ENCODE assay signal across 14 cellular contexts in the genomic region with DNA sequence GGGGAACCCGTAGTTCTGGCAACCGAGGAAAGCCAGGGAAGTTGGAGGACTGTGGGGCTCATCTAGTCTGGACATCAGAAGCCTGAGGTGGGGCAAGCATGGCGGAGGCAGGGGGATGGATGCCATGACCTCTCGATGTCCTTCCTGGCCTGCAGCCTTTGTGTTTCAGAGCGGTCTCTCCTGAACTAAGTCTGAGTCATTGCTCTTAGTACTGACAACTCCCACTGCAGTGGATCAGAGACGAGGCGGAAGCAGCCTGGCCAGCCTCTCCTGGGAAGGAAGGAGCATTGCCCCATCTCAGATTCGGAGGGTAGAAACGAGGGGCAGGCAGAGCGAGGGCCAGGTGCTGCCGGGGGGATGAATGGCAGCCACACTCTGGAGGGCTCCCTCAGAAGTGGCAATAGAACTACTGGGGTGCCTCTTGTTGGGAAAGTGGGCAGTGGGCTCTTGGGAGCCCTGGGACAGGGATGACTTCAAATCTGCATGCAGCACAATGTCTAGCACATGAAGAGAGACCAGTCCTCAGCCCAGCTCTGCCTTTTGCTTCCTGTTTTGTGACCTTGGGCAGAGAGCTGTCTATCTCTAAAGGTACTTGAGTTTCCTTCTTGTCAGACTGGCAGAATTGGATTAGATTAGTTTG. TPM values are rescaled to one million over a fixed set of nuclear protein-coding genes. Genes with fewer than 3 reads are reported as not detected.
DNase-seq lines count a peak whose midpoint lies in the region; ATAC-seq and TF ChIP-seq lines count a peak whose summit lies in the region.
"Had no signal": no experiment of that assay in that cellular context is flagged by ENCODE, and none has a peak within 500 bp of the region (broad histone marks: within the 10 kb centered on the region; RNA-seq: fewer than 3 reads in every experiment).

No MANE protein-coding gene starts in this region.

- POLR2A ChIA-PET in PC-3 (lab: Charles Lee; ENCODE audit: unreplicated experiment): no interaction called here
- POLR2A ChIA-PET in activated CD4-positive, alpha-beta memory T cell treated with anti-CD3 and anti-CD28 coated beads, Interleukin-2, amount 10 ng/mL, durations not matched to agents 7 days and 5 days (lab: Charles Lee): interaction anchor here (1.9 kb wide), 1 partner anchor 29 kb away, joined by 7 read pairs; a partner anchor contains a TSS

- no peaks in the 10 kb centered on the region for H3F3A ChIP-seq in PC-3 (ENCODE audit: low read length, unreplicated experiment)

- H3K4me3 ChIP-seq in PC-3 (ENCODE audit: low read length) (no peak overlapping the region), skeletal muscle satellite cell (ENCODE audit: low read length) (no peak overlapping the region)
- H3K4me3 ChIP-seq: thyroid gland had no signal

- intact Hi-C loops in PC-3 (cut with micrococcal nuclease): no loop called here

- DNase-seq in SIG-M5 treated with dmso at 0.1 percent for 504 hours (lab: John Stamatoyannopoulos, UW; ENCODE audit: unreplicated experiment) (peak; percentile 81), SIG-M5 (lab: John Stamatoyannopoulos, UW) (no peak), PC-3 (peak; percentile 42), ecto neural progenitor cell (ENCODE audit: low spot score) (peak; percentile 50)
- DNase-seq in activated CD4-positive, alpha-beta memory T cell treated with anti-CD3 and anti-CD28 coated beads, Interleukin-2, amount 10 ng/mL, durations not matched to agents 7 days and 5 days: no peak
- DNase-seq: DMS 273 treated with DMSO at 0.1 percent for 48 hours, Karpas-422, NCI-H2171, thyroid gland had no signal

- no peak for TF ChIP-seq CTCF in PC-3 (conservative IDR thresholded peaks at IDR 0.05; ENCODE audit: low read depth, low read length)

- no peaks in the 10 kb centered on the region for H3K9me3 Mint-ChIP-seq in activated CD4-positive, alpha-beta memory T cell treated with anti-CD3 and anti-CD28 coated beads, Interleukin-2, amount 10 ng/mL, durations not matched to agents 7 days and 5 days

- H3K4me2 ChIP-seq in PC-3 (ENCODE audit: low read length): no peak overlapping the region
- peak overlapping the region; percentile 27 for H3K4me2 ChIP-seq in skeletal muscle satellite cell (ENCODE audit: low read length)

- H4K20me1 ChIP-seq in PC-3 (ENCODE audit: low read length): no peaks in the 10 kb centered on the region

- CTCF ChIA-PET in PC-3 (lab: Charles Lee): interaction anchor here (0.7 kb wide), 1 partner anchor 471 kb away, joined by 5 read pairs; a partner anchor contains a TSS
- CTCF ChIA-PET in activated CD4-positive, alpha-beta memory T cell treated with anti-CD3 and anti-CD28 coated beads, Interleukin-2, amount 10 ng/mL, durations not matched to agents 7 days and 5 days (lab: Charles Lee): interaction anchor here (1.9 to 20.4 kb wide), 2 partner anchors 9 to 23 kb away, joined by 7 to 208 read pairs; no protein-coding TSS in a partner anchor

- H3K4me1 ChIP-seq in PC-3 (ENCODE audit: insufficient read depth, low read length): no peaks in the 10 kb centered on the region
- H3K4me1 ChIP-seq in skeletal muscle satellite cell (ENCODE audit: control insufficient read depth, insufficient read depth, low read length): peaks cover 41% of the 10 kb centered on the region

- H3K9ac ChIP-seq in PC-3 (ENCODE audit: low read length) (no peak overlapping the region), skeletal muscle satellite cell (ENCODE audit: low read depth, low read length) (no peak overlapping the region)

- ATAC-seq in PC-3 (peak; percentile 82), HG03378 (IDR thresholded peaks at IDR 0.05; ENCODE audit: unreplicated experiment) (no peak), GM21576 (IDR thresholded peaks at IDR 0.05; ENCODE audit: unreplicated experiment) (no peak)
- ATAC-seq: activated CD4-positive, CD25-positive, alpha-beta regulatory T cell treated with anti-CD3 and anti-CD28 coated beads, Interleukin-2, amount 50 U/mL, for 24 hours had no signal

- no peak overlapping the region for H3K4me3 Mint-ChIP-seq in activated CD4-positive, alpha-beta memory T cell treated with anti-CD3 and anti-CD28 coated beads, Interleukin-2, amount 10 ng/mL, durations not matched to agents 7 days and 5 days

- no peak overlapping the region for H2AFZ ChIP-seq in PC-3 (ENCODE audit: low read length)

- no TSS peak for BruUV-seq in PC-3 (replicated peaks; lab: Mats Ljungman, UMichigan)

- H3K27me3 ChIP-seq in PC-3 (ENCODE audit: low read length) (no peaks in the 10 kb centered on the region), skeletal muscle satellite cell (ENCODE audit: control insufficient read depth, insufficient read depth, low read length) (peaks cover 30% of the 10 kb centered on the region)

- H3K27me3 Mint-ChIP-seq in activated CD4-positive, alpha-beta memory T cell treated with anti-CD3 and anti-CD28 coated beads, Interleukin-2, amount 10 ng/mL, durations not matched to agents 7 days and 5 days: peaks cover 35% of the 10 kb centered on the region

- H3K27ac Mint-ChIP-seq in activated CD4-positive, alpha-beta memory T cell treated with anti-CD3 and anti-CD28 coated beads, Interleukin-2, amount 10 ng/mL, durations not matched to agents 7 days and 5 days: no peak overlapping the region

- no peaks in the 10 kb centered on the region for H3K9me2 ChIP-seq in PC-3 (replicated peaks; ENCODE audit: low read length)

- no peak overlapping the region for H3K27ac ChIP-seq in PC-3 (ENCODE audit: low read length)
- H3K27ac ChIP-seq: 22Rv1, thyroid gland had no signal

- H3K79me2 ChIP-seq in PC-3 (ENCODE audit: low read length): no peaks in the 10 kb centered on the region

- H3K9me3 ChIP-seq in PC-3 (ENCODE audit: low read length): no peaks in the 10 kb centered on the region
- no peaks in the 10 kb centered on the region for H3K9me3 ChIP-seq in skeletal muscle satellite cell (replicated peaks; ENCODE audit: low read length)
- H3K9me3 ChIP-seq: thyroid gland had no signal

- no peaks in the 10 kb centered on the region for H3K36me3 Mint-ChIP-seq in activated CD4-positive, alpha-beta memory T cell treated with anti-CD3 and anti-CD28 coated beads, Interleukin-2, amount 10 ng/mL, durations not matched to agents 7 days and 5 days (ENCODE audit: low read depth)

- H3K4me1 Mint-ChIP-seq in activated CD4-positive, alpha-beta memory T cell treated with anti-CD3 and anti-CD28 coated beads, Interleukin-2, amount 10 ng/mL, durations not matched to agents 7 days and 5 days: peaks cover 11% of the 10 kb centered on the region

- H3K36me3 ChIP-seq in PC-3 (ENCODE audit: low read depth, low read length) (no peaks in the 10 kb centered on the region), skeletal muscle satellite cell (ENCODE audit: insufficient read depth, low read length) (no peaks in the 10 kb centered on the region)
- H3K36me3 ChIP-seq: thyroid gland had no signal

RNA-seq across cellular contexts. Expression of a gene that starts 3.6 kb away (rescaled TPM):
- total RNA-seq in PC-3 (2014; rRNA removed): not detected in 2 replicates
- total RNA-seq in skeletal muscle satellite cell (2012; rRNA removed): under 0.01 TPM in 2 replicates
- not detected for total RNA-seq in activated CD4-positive, alpha-beta memory T cell treated with anti-CD3 and anti-CD28 coated beads, Interleukin-2, amount 10 ng/mL, durations not matched to agents 7 days and 5 days
- total RNA-seq: thyroid gland had no signal

RNA-seq across cellular contexts. Expression of a gene that starts 29.3 kb away (rescaled TPM):
- total RNA-seq in PC-3 (2014; rRNA removed): 2,496 and 2,509 TPM in 2 replicates
- total RNA-seq in skeletal muscle satellite cell (2012; rRNA removed): 2,094 and 2,393 TPM in 2 replicates
- 1,000 to 10,000 TPM; 1,724 to 1,761 TPM for total RNA-seq in activated CD4-positive, alpha-beta memory T cell treated with anti-CD3 and anti-CD28 coated beads, Interleukin-2, amount 10 ng/mL, durations not matched to agents 7 days and 5 days

RNA-seq across cellular contexts. Expression of a gene that starts 31.9 kb away (rescaled TPM):
- total RNA-seq in PC-3 (2014; rRNA removed): 4.3 and 6.0 TPM in 2 replicates
- total RNA-seq in skeletal muscle satellite cell (2012; rRNA removed): 4.6 and 5.9 TPM in 2 replicates
- 10 to 100 TPM; 19.5 to 24.0 TPM for total RNA-seq in activated CD4-positive, alpha-beta memory T cell treated with anti-CD3 and anti-CD28 coated beads, Interleukin-2, amount 10 ng/mL, durations not matched to agents 7 days and 5 days

Comparison
In these comparisons a context has a peak if more than half of its experiments do, and no peak if none do; other contexts are left out.
1. DNase-seq: peak in SIG-M5 treated with dmso at 0.1 percent for 504 hours (single experiment), PC-3 (single experiment) and ecto neural progenitor cell (single experiment); none in SIG-M5 (single experiment) and activated CD4-positive, alpha-beta memory T cell treated with anti-CD3 and anti-CD28 coated beads, Interleukin-2, amount 10 ng/mL, durations not matched to agents 7 days and 5 days (single experiment).